In genomic region chrX:132023117-132023895, GRCh38 we compare ENCODE assay signal across 8 cellular contexts.
DNase-seq lines count a peak whose midpoint lies in the region; ATAC-seq and TF ChIP-seq lines count a peak whose summit lies in the region.

TSS of gene STK26 (plus strand) at chrX:132023302. CDS start at chrX:132023618, 316 bp downstream.

- peak within 1 kb of the TSS; percentile 50 for H3K27ac ChIP-seq in duodenal mucosa (ENCODE audit: low read depth, low read length)

- H3K4me3 ChIP-seq in AG10803 (ENCODE audit: low read length) (peak within 1 kb of the TSS; percentile 59), duodenal mucosa (ENCODE audit: low read depth in 1 of 2, low read length in 2 of 2) (peak within 1 kb of the TSS; percentile 65 to 76)

- peak within 1 kb of the TSS; percentile 60 to 61 for H3K9ac ChIP-seq in duodenal mucosa (ENCODE audit: low read depth in 1 of 2, low read length in 2 of 2)

- ATAC-seq in GM18909 (IDR thresholded peaks at IDR 0.05; ENCODE audit: poor library complexity, unreplicated experiment) (peak; percentile 81), HG03108 (IDR thresholded peaks at IDR 0.05; ENCODE audit: unreplicated experiment) (peak; percentile 71)

- TF ChIP-seq CTCF in AG10803 (conservative IDR thresholded peaks at IDR 0.05; ENCODE audit: low read length): no peak

- DNase-seq in AG10803 (ENCODE audit: low read depth): peak; percentile 40
- DNase-seq in NCI-H526 (lab: John Stamatoyannopoulos, UW): peak; percentile 63 to 87
- DNase-seq in activated CD4-positive, alpha-beta T cell treated with anti-CD3 and anti-CD28 coated beads, Interleukin-2, amount 50 U/mL, for 1 hour: peak; percentile 68
- DNase-seq in medulla oblongata (ENCODE audit: extremely low spot score): peak; percentile 21
- DNase-seq in stimulated activated CD8-positive, alpha-beta memory T cell treated with anti-CD3 and anti-CD28 coated beads, Interleukin-12 subunit alpha, Interleukin-12 subunit beta, amount 100 ng/mL, for 4 hours (ENCODE audit: low read depth): peak; percentile 60

- H3K36me3 ChIP-seq in duodenal mucosa (ENCODE audit: control insufficient read depth in 1 of 2, insufficient read depth in 2 of 2, low read length in 2 of 2): no peaks in the 10 kb centered on the region

- peaks cover 0 to 3% of the 10 kb centered on the region in 2 donors for H3K4me1 ChIP-seq in duodenal mucosa (ENCODE audit: control insufficient read depth in 1 of 2, insufficient read depth in 2 of 2, low read length in 2 of 2)

- H3K27me3 ChIP-seq in duodenal mucosa (ENCODE audit: control insufficient read depth in 1 of 2, insufficient read depth in 2 of 2, low read length in 2 of 2): no peaks in the 10 kb centered on the region

- H3K9me3 ChIP-seq in duodenal mucosa (ENCODE audit: control insufficient read depth in 1 of 2, low read length in 2 of 2): no peaks in the 10 kb centered on the region

Comparison
In these comparisons a context has a peak if more than half of its experiments do, and no peak if none do; other contexts are left out.
1. Peak in every context shown above with its lines: DNase-seq, ATAC-seq, H3K4me3 ChIP-seq and H3K27ac ChIP-seq.
2. DNase-seq: peak in every context shown above with its lines; median percentile 75 in NCI-H526; 68 in activated CD4-positive, alpha-beta T cell treated with anti-CD3 and anti-CD28 coated beads, Interleukin-2, amount 50 U/mL, for 1 hour; 60 in stimulated activated CD8-positive, alpha-beta memory T cell treated with anti-CD3 and anti-CD28 coated beads, Interleukin-12 subunit alpha, Interleukin-12 subunit beta, amount 100 ng/mL, for 4 hours; 40 in AG10803; 21 in medulla oblongata.